Comparison of ENCODE assay signal across 8 cellular contexts in the genomic region with DNA sequence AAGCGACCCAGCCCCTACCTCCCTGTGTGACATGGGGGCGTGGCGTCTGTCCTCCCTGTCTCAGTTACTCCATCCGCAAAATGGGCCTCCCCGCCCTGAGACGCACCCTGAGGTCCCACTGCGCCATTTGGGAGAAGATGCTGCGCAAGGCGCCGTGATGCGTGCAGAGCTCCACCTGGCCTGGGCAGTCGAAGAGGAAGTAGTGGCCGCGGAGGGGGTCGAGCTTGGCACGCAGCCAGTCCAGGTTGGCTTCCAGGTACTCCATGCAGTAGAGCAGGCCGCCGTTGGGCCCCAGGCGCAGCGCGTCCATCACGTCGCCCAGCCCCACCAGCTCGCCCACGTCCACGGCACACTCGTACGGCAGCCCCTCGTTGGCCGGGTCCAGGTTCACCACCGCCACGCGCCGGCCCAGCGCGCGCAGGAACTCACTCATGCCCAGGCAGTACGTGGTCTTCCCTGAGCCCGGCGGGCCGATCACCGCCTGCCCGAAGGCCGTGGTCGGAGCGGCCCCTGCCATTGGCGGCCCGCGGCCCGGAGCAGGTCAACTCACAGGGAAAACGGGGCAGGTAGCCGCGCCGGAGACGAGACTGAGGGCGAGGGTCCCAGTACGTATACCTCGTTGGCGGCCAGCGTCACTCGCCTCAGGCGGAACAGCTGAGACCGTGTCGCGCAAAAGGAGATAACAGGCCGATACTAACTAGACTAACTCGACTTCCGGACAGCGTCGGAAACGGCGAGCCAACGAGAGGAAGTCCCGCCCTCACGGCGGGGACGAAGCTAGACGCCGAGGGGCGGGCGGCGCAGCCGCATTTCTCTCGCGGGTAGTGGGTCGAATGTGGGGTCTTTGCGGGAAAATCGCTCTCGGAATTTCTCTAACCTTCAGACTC. TPM values are rescaled to one million over a fixed set of nuclear protein-coding genes. Genes with fewer than 3 reads are reported as not detected.
DNase-seq lines count a peak whose midpoint lies in the region; ATAC-seq and TF ChIP-seq lines count a peak whose summit lies in the region.

Gene GPN2 (minus strand): TSS at position 704 of the 887 bp plus-strand sequence. CDS start 187 bp downstream, at position 517.

- peaks cover 57% of the 10 kb centered on the region for H3K36me3 Mint-ChIP-seq in activated CD4-positive, alpha-beta T cell treated with anti-CD3 and anti-CD28 coated beads, Interleukin-2, amount 10 ng/mL, durations not matched to agents 24 days and 14 days (ENCODE audit: low read depth)

- H3K4me1 ChIP-seq in colonic mucosa: peaks cover 8% of the 10 kb centered on the region

- ATAC-seq in GM18870 (IDR thresholded peaks at IDR 0.05; ENCODE audit: unreplicated experiment) (peak; percentile 57), HG03135 (IDR thresholded peaks at IDR 0.05; ENCODE audit: unreplicated experiment) (peak; percentile 83)

- peak within 1 kb of the TSS; percentile 94 for H3K27ac Mint-ChIP-seq in activated CD4-positive, alpha-beta T cell treated with anti-CD3 and anti-CD28 coated beads, Interleukin-2, amount 10 ng/mL, durations not matched to agents 24 days and 14 days

- H3K4me3 ChIP-seq in colonic mucosa: peak within 1 kb of the TSS; percentile 98

- no peaks in the 10 kb centered on the region for H3K27me3 ChIP-seq in colonic mucosa

- H3K4me3 Mint-ChIP-seq in activated CD4-positive, alpha-beta T cell treated with anti-CD3 and anti-CD28 coated beads, Interleukin-2, amount 10 ng/mL, durations not matched to agents 24 days and 14 days: peak within 1 kb of the TSS; percentile 96

- H3K27ac ChIP-seq in colonic mucosa: peak within 1 kb of the TSS; percentile 92

- peak; percentile 89 for DNase-seq in AG08395 (ENCODE audit: low spot score)
- DNase-seq in NCI-H446 treated with DMSO at 0.1 percent for 48 hours (lab: John Stamatoyannopoulos, UW): peak; percentile 30
- DNase-seq in activated CD4-positive, alpha-beta T cell treated with anti-CD3 and anti-CD28 coated beads, Interleukin-2, amount 10 ng/mL, durations not matched to agents 24 days and 14 days: peak; percentile 95
- peak; percentile 88 for DNase-seq in colonic mucosa
- DNase-seq in left kidney (ENCODE audit: low read depth, low spot score): peak; percentile 93
- DNase-seq in stimulated activated CD4-positive, alpha-beta T cell treated with anti-CD3 and anti-CD28 coated beads, Interleukin-1b, Interleukin-23, amount 100 ng/mL, for 48 hours: peak; percentile 77

- peak within 1 kb of the TSS; percentile 96 to 97 for H3K9ac ChIP-seq in colonic mucosa (ENCODE audit: low read depth in 2 of 2, low read length in 2 of 2)

- H3K4me1 Mint-ChIP-seq in activated CD4-positive, alpha-beta T cell treated with anti-CD3 and anti-CD28 coated beads, Interleukin-2, amount 10 ng/mL, durations not matched to agents 24 days and 14 days: peaks cover 22% of the 10 kb centered on the region

- H3K9me3 Mint-ChIP-seq in activated CD4-positive, alpha-beta T cell treated with anti-CD3 and anti-CD28 coated beads, Interleukin-2, amount 10 ng/mL, durations not matched to agents 24 days and 14 days: no peaks in the 10 kb centered on the region

- H3K36me3 ChIP-seq in colonic mucosa: peaks cover 24% of the 10 kb centered on the region

- H3K9me3 ChIP-seq in colonic mucosa: no peaks in the 10 kb centered on the region

- no peaks in the 10 kb centered on the region for H3K27me3 Mint-ChIP-seq in activated CD4-positive, alpha-beta T cell treated with anti-CD3 and anti-CD28 coated beads, Interleukin-2, amount 10 ng/mL, durations not matched to agents 24 days and 14 days

- intact Hi-C loops in activated CD4-positive, alpha-beta T cell treated with anti-CD3 and anti-CD28 coated beads, Interleukin-2, amount 10 ng/mL, durations not matched to agents 24 days and 14 days (cut with micrococcal nuclease): loop anchor here (1.0 kb wide), 2 partner anchors 25 to 31 kb away; partner anchors contain the start of gene NUDC
- intact Hi-C loops in colonic mucosa (cut with DNase I): no loop called here

- no peak for TF ChIP-seq CTCF in colonic mucosa (IDR thresholded peaks at IDR 0.05)

RNA-seq across cellular contexts. Expression of gene GPN2, which starts in this region (rescaled TPM):
- 41.8 and 47.1 TPM in 2 replicates for total RNA-seq in activated CD4-positive, alpha-beta T cell treated with anti-CD3 and anti-CD28 coated beads, Interleukin-2, amount 10 ng/mL, durations not matched to agents 24 days and 14 days
- 10 to 100 TPM; 32.4 to 36.2 TPM for total RNA-seq in colonic mucosa

Comparison
In these comparisons a context has a peak if more than half of its experiments do, and no peak if none do; other contexts are left out.
1. Peak in every context shown above with its lines: DNase-seq, ATAC-seq, H3K4me3 ChIP-seq and H3K27ac ChIP-seq.
2. DNase-seq: peak in every context shown above with its lines; median percentile 95 in activated CD4-positive, alpha-beta T cell treated with anti-CD3 and anti-CD28 coated beads, Interleukin-2, amount 10 ng/mL, durations not matched to agents 24 days and 14 days; 93 in left kidney; 89 in AG08395; 88 in colonic mucosa; 77 in stimulated activated CD4-positive, alpha-beta T cell treated with anti-CD3 and anti-CD28 coated beads, Interleukin-1b, Interleukin-23, amount 100 ng/mL, for 48 hours; 30 in NCI-H446 treated with DMSO at 0.1 percent for 48 hours.